ENCODE assay signal across 10 cellular contexts in genomic region chr2:62099523-62100175, GRCh38.
DNase-seq lines count a peak whose midpoint lies in the region; ATAC-seq and TF ChIP-seq lines count a peak whose summit lies in the region.
"Had no signal": no experiment of that assay in that cellular context is flagged by ENCODE, and none has a peak within 500 bp of the region (broad histone marks: within the 10 kb centered on the region; RNA-seq: fewer than 3 reads in every experiment).

No MANE protein-coding gene starts in this region.

- DNase-seq in nephron progenitor cell (no peak), NOMO-1 treated with DMSO at 0.1 percent for 48 hours (lab: John Stamatoyannopoulos, UW; ENCODE audit: unreplicated experiment) (no peak), left ventricle myocardium inferior (no peak), lower lobe of right lung (no peak)
- no peak for DNase-seq in stimulated activated CD4-positive, alpha-beta T cell treated with anti-CD3 and anti-CD28 coated beads, Interleukin-2, amount 100 ng/mL, for 48 hours
- DNase-seq: substantia nigra had no signal

- no peaks in the 10 kb centered on the region for H3K27me3 Mint-ChIP-seq in nephron progenitor cell (ENCODE audit: low read depth, poor library complexity)

- H3K4me3 Mint-ChIP-seq in nephron progenitor cell = no peak overlapping the region

- in situ Hi-C loops in GM18951 (cut with MboI; ENCODE audit: low sequenced_read_pairs, unreplicated experiment) = no loop called here

- peaks cover 22% of the 10 kb centered on the region for H3K4me1 Mint-ChIP-seq in nephron progenitor cell

- no peak for TF ChIP-seq CTCF in nephron progenitor cell (IDR thresholded peaks at IDR 0.05)
- TF ChIP-seq CTCF in left ventricle myocardium inferior (IDR thresholded peaks at IDR 0.05; ENCODE audit: borderline replicate concordance) = no peak
- TF ChIP-seq CTCF in lower lobe of right lung (IDR thresholded peaks at IDR 0.05) = no peak

- peak overlapping the region; percentile 9 for H3K27ac Mint-ChIP-seq in nephron progenitor cell

- H3K27me3 ChIP-seq in left ventricle myocardium inferior (ENCODE audit: low read depth) = no peaks in the 10 kb centered on the region
- H3K27me3 ChIP-seq in lower lobe of right lung (ENCODE audit: low read depth) = no peaks in the 10 kb centered on the region

- no peaks in the 10 kb centered on the region for H3K36me3 Mint-ChIP-seq in nephron progenitor cell (ENCODE audit: low read depth)

- peaks cover 8% of the 10 kb centered on the region for H3K4me1 ChIP-seq in left ventricle myocardium inferior
- peaks cover 6% of the 10 kb centered on the region for H3K4me1 ChIP-seq in lower lobe of right lung

- no peaks in the 10 kb centered on the region for H3K9me3 ChIP-seq in left ventricle myocardium inferior (replicated peaks)
- no peaks in the 10 kb centered on the region for H3K9me3 ChIP-seq in lower lobe of right lung

- ATAC-seq in GM21825 (IDR thresholded peaks at IDR 0.05; ENCODE audit: unreplicated experiment) (peak; percentile 89), HG03442 (IDR thresholded peaks at IDR 0.05; ENCODE audit: unreplicated experiment) (peak; percentile 90), lower lobe of right lung (no peak)

- H3K9me3 Mint-ChIP-seq in nephron progenitor cell = no peaks in the 10 kb centered on the region

- no peak overlapping the region for H3K27ac ChIP-seq in left ventricle myocardium inferior (replicated peaks)
- H3K27ac ChIP-seq in lower lobe of right lung = no peak overlapping the region
- H3K27ac ChIP-seq: KMS-11 had no signal

- intact Hi-C loops in left ventricle myocardium inferior (cut with micrococcal nuclease) (no loop called here), lower lobe of right lung (cut with DNase I) (no loop called here)

- H3K36me3 ChIP-seq in left ventricle myocardium inferior = no peaks in the 10 kb centered on the region
- H3K36me3 ChIP-seq in lower lobe of right lung = no peaks in the 10 kb centered on the region

- H3K4me3 ChIP-seq in left ventricle myocardium inferior = no peak overlapping the region
- no peak overlapping the region for H3K4me3 ChIP-seq in lower lobe of right lung

- TF ChIP-seq POLR2A in GM18951 (IDR thresholded peaks at IDR 0.05; ENCODE audit: extremely low read depth, insufficient read depth, insufficient read length) = peak; percentile 26

Comparison
In these comparisons a context has a peak if more than half of its experiments do, and no peak if none do; other contexts are left out.
1. ATAC-seq: peak in GM21825 (single experiment) and HG03442 (single experiment); none in lower lobe of right lung (0 of 2).